In genomic region chr3:9435320-9435719, GRCh38 we compare ENCODE assay signal across 23 cellular contexts.
"Had no signal": no experiment of that assay in that cellular context is flagged by ENCODE, and none has a peak within 500 bp of the region (broad histone marks: within the 10 kb centered on the region; RNA-seq: fewer than 3 reads in every experiment).

No MANE protein-coding gene starts in this region.

- H3K36me3 ChIP-seq: ovary, uterus had no signal

- H3K27ac ChIP-seq: colonic mucosa, gastrocnemius medialis, neural progenitor cell, ovary, right atrium auricular region, sigmoid colon, skin epidermis, tibial artery, upper lobe of left lung, uterus had no signal

- H3K4me3 ChIP-seq: colonic mucosa, gastrocnemius medialis, heart right ventricle, neural progenitor cell, ovary, right atrium auricular region, sigmoid colon, skin epidermis, tibial artery, upper lobe of left lung, uterus had no signal

- DNase-seq: colonic mucosa; dermis blood vessel endothelial cell; effector CD4-positive, alpha-beta T cell; endodermal cell; gastrocnemius medialis; heart right ventricle; hypothalamus; islet precursor cell; midbrain; nucleus accumbens; ovary; sigmoid colon; stimulated activated CD4-positive, alpha-beta T cell treated with anti-CD3 and anti-CD28 coated beads, Interleukin-12 subunit alpha, Interleukin-12 subunit beta, amount 100 ng/mL, for 4 hours; stimulated activated naive CD4-positive, alpha-beta T cell treated with Interleukin-2 at 50 U/mL for 16 hours; tibial artery; upper lobe of left lung; uterus had no signal

- H3K4me1 Mint-ChIP-seq: neural progenitor cell had no signal

- ATAC-seq: esophagus mucosa; gastrocnemius medialis; heart right ventricle; left lobe of liver; natural killer cell treated with Interleukin-12 subunit alpha and Interleukin-12 subunit beta and Interleukin-15 and Interleukin-18, amount 100 ng/mL, for 72 hours had no signal

- H3K9me3 ChIP-seq: colonic mucosa, gastrocnemius medialis, heart right ventricle, ovary, right atrium auricular region, sigmoid colon, tibial artery, upper lobe of left lung, uterus had no signal

- H3K9me3 Mint-ChIP-seq: endodermal cell; natural killer cell treated with Interleukin-12 subunit alpha and Interleukin-12 subunit beta and Interleukin-15 and Interleukin-18, amount 100 ng/mL, for 72 hours; neural progenitor cell had no signal

- H3K27me3 Mint-ChIP-seq: natural killer cell treated with Interleukin-12 subunit alpha and Interleukin-12 subunit beta and Interleukin-15 and Interleukin-18, amount 100 ng/mL, for 72 hours had no signal

- H3K4me1 ChIP-seq: colonic mucosa, neural progenitor cell, tibial artery, upper lobe of left lung, uterus had no signal

- H3K4me3 Mint-ChIP-seq: endodermal cell; natural killer cell treated with Interleukin-12 subunit alpha and Interleukin-12 subunit beta and Interleukin-15 and Interleukin-18, amount 100 ng/mL, for 72 hours; neural progenitor cell had no signal

- H3K27me3 ChIP-seq: colonic mucosa, gastrocnemius medialis, heart right ventricle, neural progenitor cell, ovary, right atrium auricular region, sigmoid colon, tibial artery, upper lobe of left lung, uterus had no signal

- H3K27ac Mint-ChIP-seq: endodermal cell, neural progenitor cell had no signal
